Comparison of ENCODE assay signal across 22 cellular contexts in the genomic region with DNA sequence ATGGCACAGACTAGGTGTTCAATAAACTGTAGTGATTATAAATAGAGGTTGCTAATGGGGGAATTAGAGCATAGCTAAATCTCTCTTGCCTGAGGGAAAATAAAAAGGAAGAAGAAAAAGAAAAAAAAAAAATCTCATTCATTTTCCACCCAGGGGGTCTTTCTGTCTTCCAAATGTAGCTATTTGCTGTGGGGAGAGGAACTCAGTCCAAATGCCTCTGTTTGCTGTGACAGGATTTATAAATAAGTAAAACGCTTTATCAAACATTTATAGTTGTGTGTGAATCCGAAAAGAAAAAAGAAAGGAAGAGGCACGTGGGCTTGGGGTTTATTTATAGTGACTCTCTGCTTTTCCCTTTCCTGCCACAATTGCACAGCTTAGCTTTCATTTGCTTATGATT.
"Had no signal": no experiment of that assay in that cellular context is flagged by ENCODE, and none has a peak within 500 bp of the region (broad histone marks: within the 10 kb centered on the region; RNA-seq: fewer than 3 reads in every experiment).

No MANE protein-coding gene starts in this region.

- DNase-seq: activated CD4-positive, alpha-beta T cell treated with anti-CD3 and anti-CD28 coated beads for 4 hours; activated CD8-positive, alpha-beta memory T cell treated with anti-CD3 and anti-CD28 coated beads, Interleukin-2, amount 50 U/mL, for 48 hours; activated CD8-positive, alpha-beta T cell treated with anti-CD3 and anti-CD28 coated beads for 36 hours; activated effector memory CD4-positive, alpha-beta T cell treated with Interleukin-2 at 50 U/mL for 16 hours; activated naive CD4-positive, alpha-beta T cell; activated T-cell treated with anti-CD3 and anti-CD28 coated beads, Interleukin-2, amount 50 U/mL, for 24 hours; aorta; NCI-H1048; NCI-H1694; NCI-H2029; NCI-H2107; NCI-H2171 treated with DMSO at 0.1 percent for 48 hours; NCI-H226; NCI-H526; NK-92 treated with Interleukin-12 subunit alpha and Interleukin-12 subunit beta, amount 100 ng/mL, for 24 hours; OCI-M1; Peyer's patch; Right ventricle myocardium superior; SJCRH30 had no signal

- H3K4me1 ChIP-seq: Peyer's patch had no signal

- H3K9me3 ChIP-seq: Peyer's patch, SJCRH30 had no signal

- H3K27me3 ChIP-seq: Peyer's patch, SJCRH30 had no signal

- H3K27ac ChIP-seq: Peyer's patch, RWPE1, SJCRH30 had no signal

- ATAC-seq: activated CD4-positive, CD25-positive, alpha-beta regulatory T cell treated with anti-CD3 and anti-CD28 coated beads, Interleukin-2, amount 50 U/mL, for 24 hours; activated CD8-positive, alpha-beta T cell treated with anti-CD3 and anti-CD28 coated beads for 36 hours; SK-N-SH treated with all-trans-retinoic acid at 6 μM for 48 hours had no signal

- H3K36me3 ChIP-seq: Peyer's patch, SJCRH30 had no signal

- H3K4me3 ChIP-seq: Peyer's patch, SJCRH30 had no signal
